In the genomic region with DNA sequence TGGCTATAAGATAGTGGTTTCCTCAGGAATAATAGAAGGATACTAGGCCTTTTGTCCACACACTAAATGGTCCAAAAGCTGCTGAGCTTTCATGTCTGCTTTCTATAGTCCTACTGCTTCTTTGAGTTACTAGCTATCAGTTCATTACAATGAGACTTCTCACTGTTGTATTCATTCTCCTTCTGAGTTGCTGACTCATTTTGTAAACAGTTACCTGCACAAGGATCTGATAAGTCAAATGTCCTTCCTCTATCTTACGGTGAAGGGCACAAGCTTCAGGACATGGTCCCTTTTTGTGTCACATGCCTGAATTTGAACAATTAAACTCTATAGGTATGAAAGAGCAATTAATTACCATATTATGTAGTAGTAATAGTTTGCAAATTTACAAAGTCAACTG, we compare ENCODE assay signal across 1 cellular context.
A peak's percentile ranks its signal among the peaks of the same experiment; 100 is the strongest.
TF ChIP-seq lines count a peak whose summit lies in the region.

No MANE protein-coding gene starts in this region.

TF ChIP-seq in HepG2, 621 proteins besides CTCF, POLR2A, EP300 and RAD21 (continued from another document and continues in another):
- no peak for TF ChIP-seq ZNF121 (CRISPR knock-in tag; IDR thresholded peaks at IDR 0.05)
- TF ChIP-seq HNF1B (CRISPR knock-in tag; IDR thresholded peaks at IDR 0.05), result no peak
- TF ChIP-seq YEATS2 (CRISPR knock-in tag; IDR thresholded peaks at IDR 0.05; ENCODE audit: borderline replicate concordance), result peak; percentile 50; the same call in 1 of the 2 replicates
- 0 out of 2 replicates have a peak, but pooled peaks have one; percentile 5 for TF ChIP-seq PAF1 (CRISPR knock-in tag; IDR thresholded peaks at IDR 0.05)
- 0 out of 2 replicates have a peak, but pooled peaks have one; percentile 18 for TF ChIP-seq IRF2 (CRISPR knock-in tag; IDR thresholded peaks at IDR 0.05)
- TF ChIP-seq ZFP37 (CRISPR knock-in tag; IDR thresholded peaks at IDR 0.05; ENCODE audit: borderline replicate concordance), result no peak
- TF ChIP-seq, protein P1, sequence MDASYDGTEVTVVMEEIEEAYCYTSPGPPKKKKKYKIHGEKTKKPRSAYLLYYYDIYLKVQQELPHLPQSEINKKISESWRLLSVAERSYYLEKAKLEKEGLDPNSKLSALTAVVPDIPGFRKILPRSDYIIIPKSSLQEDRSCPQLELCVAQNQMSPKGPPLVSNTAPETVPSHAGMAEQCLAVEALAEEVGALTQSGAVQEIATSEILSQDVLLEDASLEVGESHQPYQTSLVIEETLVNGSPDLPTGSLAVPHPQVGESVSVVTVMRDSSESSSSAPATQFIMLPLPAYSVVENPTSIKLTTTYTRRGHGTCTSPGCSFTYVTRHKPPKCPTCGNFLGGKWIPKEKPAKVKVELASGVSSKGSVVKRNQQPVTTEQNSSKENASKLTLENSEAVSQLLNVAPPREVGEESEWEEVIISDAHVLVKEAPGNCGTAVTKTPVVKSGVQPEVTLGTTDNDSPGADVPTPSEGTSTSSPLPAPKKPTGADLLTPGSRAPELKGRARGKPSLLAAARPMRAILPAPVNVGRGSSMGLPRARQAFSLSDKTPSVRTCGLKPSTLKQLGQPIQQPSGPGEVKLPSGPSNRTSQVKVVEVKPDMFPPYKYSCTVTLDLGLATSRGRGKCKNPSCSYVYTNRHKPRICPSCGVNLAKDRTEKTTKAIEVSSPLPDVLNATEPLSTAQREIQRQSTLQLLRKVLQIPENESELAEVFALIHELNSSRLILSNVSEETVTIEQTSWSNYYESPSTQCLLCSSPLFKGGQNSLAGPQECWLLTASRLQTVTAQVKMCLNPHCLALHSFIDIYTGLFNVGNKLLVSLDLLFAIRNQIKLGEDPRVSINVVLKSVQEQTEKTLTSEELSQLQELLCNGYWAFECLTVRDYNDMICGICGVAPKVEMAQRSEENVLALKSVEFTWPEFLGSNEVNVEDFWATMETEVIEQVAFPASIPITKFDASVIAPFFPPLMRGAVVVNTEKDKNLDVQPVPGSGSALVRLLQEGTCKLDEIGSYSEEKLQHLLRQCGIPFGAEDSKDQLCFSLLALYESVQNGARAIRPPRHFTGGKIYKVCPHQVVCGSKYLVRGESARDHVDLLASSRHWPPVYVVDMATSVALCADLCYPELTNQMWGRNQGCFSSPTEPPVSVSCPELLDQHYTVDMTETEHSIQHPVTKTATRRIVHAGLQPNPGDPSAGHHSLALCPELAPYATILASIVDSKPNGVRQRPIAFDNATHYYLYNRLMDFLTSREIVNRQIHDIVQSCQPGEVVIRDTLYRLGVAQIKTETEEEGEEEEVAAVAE (CRISPR knock-in tag; IDR thresholded peaks at IDR 0.05; ENCODE audit: borderline replicate concordance), result 0 out of 2 replicates have a peak, but pooled peaks have one; percentile 30
- TF ChIP-seq ZMYM4 (CRISPR knock-in tag; IDR thresholded peaks at IDR 0.05), result peak; percentile 74; the same call in 1 of the 2 replicates
- TF ChIP-seq ZHX2 (IDR thresholded peaks at IDR 0.05; ENCODE audit: low read depth), result no peak
- TF ChIP-seq ZHX2 (CRISPR knock-in tag; IDR thresholded peaks at IDR 0.05; ENCODE audit: borderline replicate concordance), result no peak
- peak; percentile 64; the same call in 1 of the 2 replicates for TF ChIP-seq KLF9 (CRISPR knock-in tag; IDR thresholded peaks at IDR 0.05; ENCODE audit: low read depth)
- no peak for TF ChIP-seq REPIN1 (CRISPR knock-in tag; IDR thresholded peaks at IDR 0.05; ENCODE audit: borderline replicate concordance, low read depth)
- TF ChIP-seq BORCS8-MEF2B (CRISPR knock-in tag; IDR thresholded peaks at IDR 0.05), result no peak
- TF ChIP-seq, protein P2, sequence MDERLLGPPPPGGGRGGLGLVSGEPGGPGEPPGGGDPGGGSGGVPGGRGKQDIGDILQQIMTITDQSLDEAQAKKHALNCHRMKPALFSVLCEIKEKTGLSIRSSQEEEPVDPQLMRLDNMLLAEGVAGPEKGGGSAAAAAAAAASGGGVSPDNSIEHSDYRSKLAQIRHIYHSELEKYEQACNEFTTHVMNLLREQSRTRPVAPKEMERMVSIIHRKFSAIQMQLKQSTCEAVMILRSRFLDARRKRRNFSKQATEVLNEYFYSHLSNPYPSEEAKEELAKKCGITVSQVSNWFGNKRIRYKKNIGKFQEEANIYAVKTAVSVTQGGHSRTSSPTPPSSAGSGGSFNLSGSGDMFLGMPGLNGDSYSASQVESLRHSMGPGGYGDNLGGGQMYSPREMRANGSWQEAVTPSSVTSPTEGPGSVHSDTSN (CRISPR knock-in tag; IDR thresholded peaks at IDR 0.05), result no peak
- TF ChIP-seq NR2F6 (IDR thresholded peaks at IDR 0.05), result peak; percentile 44
- 0 out of 2 replicates have a peak, but pooled peaks have one; percentile 33 for TF ChIP-seq NR2F6 (CRISPR knock-in tag; IDR thresholded peaks at IDR 0.05)
- TF ChIP-seq ATF7 (IDR thresholded peaks at IDR 0.05), result no peak
- TF ChIP-seq ATF7 (CRISPR knock-in tag; IDR thresholded peaks at IDR 0.05), result no peak
- no peak for TF ChIP-seq FOXA1 (IDR thresholded peaks at IDR 0.05)
- TF ChIP-seq FOXA1 (CRISPR knock-in tag; IDR thresholded peaks at IDR 0.05), result peak; percentile 91
- TF ChIP-seq PHF5A (CRISPR knock-in tag; IDR thresholded peaks at IDR 0.05; ENCODE audit: low read depth, unreplicated experiment), result peak; percentile 39
- TF ChIP-seq, protein P3, sequence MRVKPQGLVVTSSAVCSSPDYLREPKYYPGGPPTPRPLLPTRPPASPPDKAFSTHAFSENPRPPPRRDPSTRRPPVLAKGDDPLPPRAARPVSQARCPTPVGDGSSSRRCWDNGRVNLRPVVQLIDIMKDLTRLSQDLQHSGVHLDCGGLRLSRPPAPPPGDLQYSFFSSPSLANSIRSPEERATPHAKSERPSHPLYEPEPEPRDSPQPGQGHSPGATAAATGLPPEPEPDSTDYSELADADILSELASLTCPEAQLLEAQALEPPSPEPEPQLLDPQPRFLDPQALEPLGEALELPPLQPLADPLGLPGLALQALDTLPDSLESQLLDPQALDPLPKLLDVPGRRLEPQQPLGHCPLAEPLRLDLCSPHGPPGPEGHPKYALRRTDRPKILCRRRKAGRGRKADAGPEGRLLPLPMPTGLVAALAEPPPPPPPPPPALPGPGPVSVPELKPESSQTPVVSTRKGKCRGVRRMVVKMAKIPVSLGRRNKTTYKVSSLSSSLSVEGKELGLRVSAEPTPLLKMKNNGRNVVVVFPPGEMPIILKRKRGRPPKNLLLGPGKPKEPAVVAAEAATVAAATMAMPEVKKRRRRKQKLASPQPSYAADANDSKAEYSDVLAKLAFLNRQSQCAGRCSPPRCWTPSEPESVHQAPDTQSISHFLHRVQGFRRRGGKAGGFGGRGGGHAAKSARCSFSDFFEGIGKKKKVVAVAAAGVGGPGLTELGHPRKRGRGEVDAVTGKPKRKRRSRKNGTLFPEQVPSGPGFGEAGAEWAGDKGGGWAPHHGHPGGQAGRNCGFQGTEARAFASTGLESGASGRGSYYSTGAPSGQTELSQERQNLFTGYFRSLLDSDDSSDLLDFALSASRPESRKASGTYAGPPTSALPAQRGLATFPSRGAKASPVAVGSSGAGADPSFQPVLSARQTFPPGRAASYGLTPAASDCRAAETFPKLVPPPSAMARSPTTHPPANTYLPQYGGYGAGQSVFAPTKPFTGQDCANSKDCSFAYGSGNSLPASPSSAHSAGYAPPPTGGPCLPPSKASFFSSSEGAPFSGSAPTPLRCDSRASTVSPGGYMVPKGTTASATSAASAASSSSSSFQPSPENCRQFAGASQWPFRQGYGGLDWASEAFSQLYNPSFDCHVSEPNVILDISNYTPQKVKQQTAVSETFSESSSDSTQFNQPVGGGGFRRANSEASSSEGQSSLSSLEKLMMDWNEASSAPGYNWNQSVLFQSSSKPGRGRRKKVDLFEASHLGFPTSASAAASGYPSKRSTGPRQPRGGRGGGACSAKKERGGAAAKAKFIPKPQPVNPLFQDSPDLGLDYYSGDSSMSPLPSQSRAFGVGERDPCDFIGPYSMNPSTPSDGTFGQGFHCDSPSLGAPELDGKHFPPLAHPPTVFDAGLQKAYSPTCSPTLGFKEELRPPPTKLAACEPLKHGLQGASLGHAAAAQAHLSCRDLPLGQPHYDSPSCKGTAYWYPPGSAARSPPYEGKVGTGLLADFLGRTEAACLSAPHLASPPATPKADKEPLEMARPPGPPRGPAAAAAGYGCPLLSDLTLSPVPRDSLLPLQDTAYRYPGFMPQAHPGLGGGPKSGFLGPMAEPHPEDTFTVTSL (CRISPR knock-in tag; IDR thresholded peaks at IDR 0.05; ENCODE audit: borderline replicate concordance), result peak; percentile 68; the same call in 1 of the 2 replicates
- TF ChIP-seq ZSCAN20 (CRISPR knock-in tag; IDR thresholded peaks at IDR 0.05; ENCODE audit: borderline replicate concordance), result no peak
- TF ChIP-seq, protein P4, sequence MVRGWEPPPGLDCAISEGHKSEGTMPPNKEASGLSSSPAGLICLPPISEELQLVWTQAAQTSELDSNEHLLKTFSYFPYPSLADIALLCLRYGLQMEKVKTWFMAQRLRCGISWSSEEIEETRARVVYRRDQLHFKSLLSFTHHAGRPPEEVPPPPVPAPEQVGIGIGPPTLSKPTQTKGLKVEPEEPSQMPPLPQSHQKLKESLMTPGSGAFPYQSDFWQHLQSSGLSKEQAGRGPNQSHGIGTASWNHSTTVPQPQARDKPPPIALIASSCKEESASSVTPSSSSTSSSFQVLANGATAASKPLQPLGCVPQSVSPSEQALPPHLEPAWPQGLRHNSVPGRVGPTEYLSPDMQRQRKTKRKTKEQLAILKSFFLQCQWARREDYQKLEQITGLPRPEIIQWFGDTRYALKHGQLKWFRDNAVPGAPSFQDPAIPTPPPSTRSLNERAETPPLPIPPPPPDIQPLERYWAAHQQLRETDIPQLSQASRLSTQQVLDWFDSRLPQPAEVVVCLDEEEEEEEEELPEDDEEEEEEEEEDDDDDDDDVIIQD (CRISPR knock-in tag; IDR thresholded peaks at IDR 0.05; ENCODE audit: low read depth), result peak; percentile 72; the same call in 1 of the 2 replicates
- peak; percentile 86 for TF ChIP-seq ESRRA (CRISPR knock-in tag; IDR thresholded peaks at IDR 0.05; ENCODE audit: low read depth)
- TF ChIP-seq RARA (CRISPR knock-in tag; IDR thresholded peaks at IDR 0.05), result peak; percentile 70
- peak; percentile 51; the same call in 1 of the 2 replicates for TF ChIP-seq ZNF331 (CRISPR knock-in tag; IDR thresholded peaks at IDR 0.05)
- TF ChIP-seq, protein P5, sequence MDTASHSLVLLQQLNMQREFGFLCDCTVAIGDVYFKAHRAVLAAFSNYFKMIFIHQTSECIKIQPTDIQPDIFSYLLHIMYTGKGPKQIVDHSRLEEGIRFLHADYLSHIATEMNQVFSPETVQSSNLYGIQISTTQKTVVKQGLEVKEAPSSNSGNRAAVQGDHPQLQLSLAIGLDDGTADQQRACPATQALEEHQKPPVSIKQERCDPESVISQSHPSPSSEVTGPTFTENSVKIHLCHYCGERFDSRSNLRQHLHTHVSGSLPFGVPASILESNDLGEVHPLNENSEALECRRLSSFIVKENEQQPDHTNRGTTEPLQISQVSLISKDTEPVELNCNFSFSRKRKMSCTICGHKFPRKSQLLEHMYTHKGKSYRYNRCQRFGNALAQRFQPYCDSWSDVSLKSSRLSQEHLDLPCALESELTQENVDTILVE (CRISPR knock-in tag; IDR thresholded peaks at IDR 0.05), result peak; percentile 50; the same call in 1 of the 2 replicates
- no peak for TF ChIP-seq ZNF619 (CRISPR knock-in tag; IDR thresholded peaks at IDR 0.05)
- peak; percentile 92 for TF ChIP-seq RCOR2 (CRISPR knock-in tag; IDR thresholded peaks at IDR 0.05)
- peak; percentile 80 for TF ChIP-seq NFE2L2 (IDR thresholded peaks at IDR 0.05; ENCODE audit: low read length)
- TF ChIP-seq WIZ (CRISPR knock-in tag; IDR thresholded peaks at IDR 0.05), result no peak
- TF ChIP-seq MAFF (IDR thresholded peaks at IDR 0.05; ENCODE audit: low read depth, low read length), result peak; percentile 69
- TF ChIP-seq HDAC2 (CRISPR knock-in tag; IDR thresholded peaks at IDR 0.05), result peak; percentile 86
